9 cellular contexts compared by ENCODE assay signal in genomic region chr2:152432206-152432653, GRCh38.
A peak's percentile ranks its signal among the peaks of the same experiment; 100 is the strongest.
DNase-seq lines count a peak whose midpoint lies in the region; FAIRE-seq and TF ChIP-seq lines count a peak whose summit lies in the region.
"Had no signal": no experiment of that assay in that cellular context is flagged by ENCODE, and none has a peak within 500 bp of the region (broad histone marks: within the 10 kb centered on the region; RNA-seq: fewer than 3 reads in every experiment).

No MANE protein-coding gene starts in this region.

- no peak overlapping the region for H3K27ac ChIP-seq in ascending aorta
- H3K27ac ChIP-seq in colonic mucosa: no peak overlapping the region

- H3K9ac ChIP-seq in colonic mucosa (ENCODE audit: low read depth in 2 of 2, low read length in 2 of 2): no peak overlapping the region

- H3K9me3 ChIP-seq in ascending aorta (no peaks in the 10 kb centered on the region), colonic mucosa (no peaks in the 10 kb centered on the region)

- H3K36me3 ChIP-seq in ascending aorta (no peaks in the 10 kb centered on the region), colonic mucosa (no peaks in the 10 kb centered on the region)

- intact Hi-C loops in ascending aorta (cut with DNase I): no loop called here
- intact Hi-C loops in colonic mucosa (cut with DNase I): no loop called here

- H3K4me3 ChIP-seq in fibroblast of pulmonary artery (replicated peaks; ENCODE audit: low read depth, low read length) (no peak overlapping the region), ascending aorta (no peak overlapping the region), colonic mucosa (no peak overlapping the region)

- no peaks in the 10 kb centered on the region for H3K27me3 ChIP-seq in ascending aorta
- H3K27me3 ChIP-seq in colonic mucosa: no peaks in the 10 kb centered on the region

- DNase-seq in GM04504 (ENCODE audit: low read depth) (peak; percentile 69), RCC 7860 (ENCODE audit: low spot score) (peak; percentile 39), fibroblast of pulmonary artery (ENCODE audit: low read depth) (peak; percentile 97), renal cortical epithelial cell (ENCODE audit: low read depth) (peak; percentile 95), ascending aorta (ENCODE audit: low spot score in 2 of 2) (no peak), mucosa of gallbladder (ENCODE audit: low spot score) (no peak), colonic mucosa (no peak)
- DNase-seq in central memory CD4-positive, alpha-beta T cell: no peak
- DNase-seq: NCI-H510A treated with DMSO at 0.1 percent for 48 hours had no signal

- FAIRE-seq in RCC 7860 (lab: Jason Lieb, UNC): peak; percentile 2

- H3K4me1 ChIP-seq in ascending aorta: peaks cover 0 to 8% of the 10 kb centered on the region in 2 donors
- no peaks in the 10 kb centered on the region for H3K4me1 ChIP-seq in colonic mucosa

- no peak for TF ChIP-seq CTCF in fibroblast of pulmonary artery (IDR thresholded peaks at IDR 0.05; ENCODE audit: low read length, missing control alignments)
- no peak for TF ChIP-seq CTCF in ascending aorta (IDR thresholded peaks at IDR 0.05)
- no peak for TF ChIP-seq CTCF in colonic mucosa (IDR thresholded peaks at IDR 0.05)

Comparison
In these comparisons a context has a peak if more than half of its experiments do, and no peak if none do; other contexts are left out.
1. DNase-seq: peak in GM04504 (single experiment), RCC 7860 (single experiment), fibroblast of pulmonary artery (single experiment) and renal cortical epithelial cell (single experiment); none in ascending aorta (0 of 2), mucosa of gallbladder (single experiment), colonic mucosa (single experiment) and central memory CD4-positive, alpha-beta T cell (single experiment).